16 cellular contexts compared by ENCODE assay signal in the genomic region with DNA sequence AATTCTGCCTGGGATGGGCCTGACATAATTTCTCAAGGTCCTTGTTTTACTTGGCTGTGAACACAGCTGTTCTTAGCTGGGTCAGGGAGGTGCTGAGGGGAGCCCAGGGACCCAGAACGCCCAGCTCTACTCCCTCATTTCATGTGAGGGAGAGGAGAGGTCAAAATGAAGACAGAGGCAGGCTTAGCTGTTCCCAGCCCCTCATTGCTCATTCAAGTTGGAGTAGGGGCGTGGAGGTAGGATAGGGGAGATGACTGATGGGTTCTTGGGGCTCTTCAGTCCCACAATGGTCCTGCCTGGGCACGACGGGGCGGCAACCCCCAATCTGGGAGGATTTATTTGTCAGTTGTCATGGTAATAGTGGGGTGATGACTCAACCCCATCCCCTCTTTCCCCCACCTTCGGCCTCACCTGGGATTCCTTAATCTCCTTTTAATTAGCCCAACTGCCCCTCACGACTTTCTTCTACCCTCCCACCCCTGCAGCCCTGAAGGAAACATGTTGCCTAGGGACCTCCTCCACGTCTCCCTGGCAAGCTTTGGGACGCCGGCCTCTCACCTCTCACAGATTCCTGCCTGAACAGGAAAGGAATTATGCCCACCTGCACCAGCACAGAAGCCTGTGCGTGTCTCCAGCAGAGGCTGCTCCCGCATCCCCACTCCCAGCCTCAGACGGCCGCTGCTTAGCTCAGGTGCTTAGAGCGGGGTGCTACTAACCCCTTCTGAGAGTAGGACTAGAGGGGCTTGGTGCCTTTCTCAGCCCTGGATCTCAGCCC. TPM values are rescaled to one million over a fixed set of nuclear protein-coding genes. Genes with fewer than 3 reads are reported as not detected.
DNase-seq lines count a peak whose midpoint lies in the region; ATAC-seq and TF ChIP-seq lines count a peak whose summit lies in the region.
"Had no signal": no experiment of that assay in that cellular context is flagged by ENCODE, and none has a peak within 500 bp of the region (broad histone marks: within the 10 kb centered on the region; RNA-seq: fewer than 3 reads in every experiment).

No MANE protein-coding gene starts in this region.

- H2AFZ ChIP-seq in GM23338 = no peak overlapping the region

- no peak for TF ChIP-seq POLR2A in sigmoid colon (IDR thresholded peaks at IDR 0.05)

- intact Hi-C loops in left ventricle myocardium superior (cut with micrococcal nuclease) = loop anchor here (10.0 kb wide), 1 partner anchor 126 kb away; no protein-coding TSS in a partner anchor
- intact Hi-C loops in sigmoid colon (cut with DNase I) = loop anchor here (5.0 kb wide), 1 partner anchor 128 kb away; no protein-coding TSS in a partner anchor

- H3K4me1 ChIP-seq in GM23338 (ENCODE audit: insufficient read depth) (peaks cover 23% of the 10 kb centered on the region), sigmoid colon (peaks cover 0 to 67% (median 52%) of the 10 kb centered on the region in 4 donors)

- no peaks in the 10 kb centered on the region for H3K9me3 ChIP-seq in sigmoid colon

- H3K9me2 ChIP-seq in GM23338 (ENCODE audit: insufficient read depth) = no peaks in the 10 kb centered on the region

- H3K79me2 ChIP-seq in GM23338 (replicated peaks; ENCODE audit: insufficient read depth) = no peaks in the 10 kb centered on the region

- H3K27ac ChIP-seq in GM23338 (ENCODE audit: low read depth) = no peak overlapping the region
- H3K27ac ChIP-seq in caudate nucleus (ENCODE audit: low read depth, low read length) = peak overlapping the region; percentile 30
- peak overlapping the region; percentile 37 to 83 (median 48) for H3K27ac ChIP-seq in sigmoid colon

- H3K27me3 ChIP-seq in GM23338 (ENCODE audit: insufficient read depth) (0 out of 2 replicates have a peak, but pooled peaks cover 3% of the 10 kb centered on the region), sigmoid colon (no peaks in the 10 kb centered on the region)

- H3K27ac Mint-ChIP-seq in GM23338 = no peak overlapping the region

- H3K27me3 Mint-ChIP-seq in GM23338 (ENCODE audit: insufficient read depth, low read depth, poor library complexity) = peaks cover 18% of the 10 kb centered on the region
- H3K27me3 Mint-ChIP-seq: naive thymus-derived CD8-positive, alpha-beta T cell had no signal

- TF ChIP-seq EP300 in sigmoid colon (IDR thresholded peaks at IDR 0.05) = no peak

- H4K20me1 ChIP-seq in GM23338 (replicated peaks; ENCODE audit: insufficient read depth) = no peaks in the 10 kb centered on the region

- peaks cover 8% of the 10 kb centered on the region for H3K36me3 Mint-ChIP-seq in GM23338 (ENCODE audit: low read depth)

- H3K4me1 Mint-ChIP-seq in GM23338 = peaks cover 48% of the 10 kb centered on the region

- no peak overlapping the region for H3K4me2 ChIP-seq in GM23338
- H3K4me2 ChIP-seq: smooth muscle cell had no signal

- ATAC-seq in GM23338 = peak; percentile 8; the same call in 2 of the 3 replicates
- peak; percentile 0 for ATAC-seq in left ventricle myocardium superior
- no peak for ATAC-seq in GM18519 (IDR thresholded peaks at IDR 0.05; ENCODE audit: low FRiP score, unreplicated experiment)
- ATAC-seq in GM21619 (IDR thresholded peaks at IDR 0.05; ENCODE audit: unreplicated experiment) = no peak
- no peak for ATAC-seq in HG02970 (IDR thresholded peaks at IDR 0.05; ENCODE audit: low FRiP score, unreplicated experiment)
- ATAC-seq: GM12878; naive thymus-derived CD8-positive, alpha-beta T cell had no signal

- DNase-seq in GM23338 (ENCODE audit: low spot score) (no peak), caudate nucleus (lab: John Stamatoyannopoulos, UW) (no peak), left ventricle myocardium superior (peak; percentile 35), sigmoid colon (peak; percentile 66), NCI-H446 treated with DMSO at 0.1 percent for 48 hours (lab: John Stamatoyannopoulos, UW) (no peak)
- DNase-seq: Karpas-422, NCI-H2029 treated with DMSO at 0.1 percent for 48 hours had no signal

- H3K4me3 ChIP-seq in GM23338 (no peak overlapping the region), sigmoid colon (no peak overlapping the region)
- H3K4me3 ChIP-seq: GM12878, smooth muscle cell had no signal

- H3F3A ChIP-seq in GM23338 (replicated peaks; ENCODE audit: low read depth) = no peaks in the 10 kb centered on the region

- WGBS in sigmoid colon, 2 donors = 83 to 86% methylated on average over 15 of the region's 15 CpGs

- no peak overlapping the region; the same call in 2 of the 3 replicates for H3K4me3 Mint-ChIP-seq in GM23338
- H3K4me3 Mint-ChIP-seq: naive thymus-derived CD8-positive, alpha-beta T cell had no signal

- H3K36me3 ChIP-seq in GM23338 (ENCODE audit: insufficient read depth) (no peaks in the 10 kb centered on the region; the same call in 1 of the 2 replicates), sigmoid colon (peaks cover 0 to 74% (median 14%) of the 10 kb centered on the region in 4 donors)

- TF ChIP-seq CTCF in GM23338 (conservative IDR thresholded peaks at IDR 0.05; ENCODE audit: low read depth in 2 of 2) (no peak), sigmoid colon (IDR thresholded peaks at IDR 0.05) (no peak)

- no peaks in the 10 kb centered on the region for H3K9me3 Mint-ChIP-seq in GM23338
- H3K9me3 Mint-ChIP-seq: naive thymus-derived CD8-positive, alpha-beta T cell had no signal

TF ChIP-seq in GM23338, 12 proteins besides CTCF, POLR2A, EP300 and RAD21 (continues in another document):
- TF ChIP-seq ZNF114 (CRISPR knock-in tag; IDR thresholded peaks at IDR 0.05) = no peak
- no peak for TF ChIP-seq JUNB (IDR thresholded peaks at IDR 0.05; ENCODE audit: unreplicated experiment)
- no peak for TF ChIP-seq NANOG (IDR thresholded peaks at IDR 0.05; ENCODE audit: borderline replicate concordance)
- no peak for TF ChIP-seq STAT1 (IDR thresholded peaks at IDR 0.05; ENCODE audit: unreplicated experiment)
- no peak for TF ChIP-seq EZH2 (IDR thresholded peaks at IDR 0.05; ENCODE audit: low read depth, unreplicated experiment)
- TF ChIP-seq, protein P1, sequence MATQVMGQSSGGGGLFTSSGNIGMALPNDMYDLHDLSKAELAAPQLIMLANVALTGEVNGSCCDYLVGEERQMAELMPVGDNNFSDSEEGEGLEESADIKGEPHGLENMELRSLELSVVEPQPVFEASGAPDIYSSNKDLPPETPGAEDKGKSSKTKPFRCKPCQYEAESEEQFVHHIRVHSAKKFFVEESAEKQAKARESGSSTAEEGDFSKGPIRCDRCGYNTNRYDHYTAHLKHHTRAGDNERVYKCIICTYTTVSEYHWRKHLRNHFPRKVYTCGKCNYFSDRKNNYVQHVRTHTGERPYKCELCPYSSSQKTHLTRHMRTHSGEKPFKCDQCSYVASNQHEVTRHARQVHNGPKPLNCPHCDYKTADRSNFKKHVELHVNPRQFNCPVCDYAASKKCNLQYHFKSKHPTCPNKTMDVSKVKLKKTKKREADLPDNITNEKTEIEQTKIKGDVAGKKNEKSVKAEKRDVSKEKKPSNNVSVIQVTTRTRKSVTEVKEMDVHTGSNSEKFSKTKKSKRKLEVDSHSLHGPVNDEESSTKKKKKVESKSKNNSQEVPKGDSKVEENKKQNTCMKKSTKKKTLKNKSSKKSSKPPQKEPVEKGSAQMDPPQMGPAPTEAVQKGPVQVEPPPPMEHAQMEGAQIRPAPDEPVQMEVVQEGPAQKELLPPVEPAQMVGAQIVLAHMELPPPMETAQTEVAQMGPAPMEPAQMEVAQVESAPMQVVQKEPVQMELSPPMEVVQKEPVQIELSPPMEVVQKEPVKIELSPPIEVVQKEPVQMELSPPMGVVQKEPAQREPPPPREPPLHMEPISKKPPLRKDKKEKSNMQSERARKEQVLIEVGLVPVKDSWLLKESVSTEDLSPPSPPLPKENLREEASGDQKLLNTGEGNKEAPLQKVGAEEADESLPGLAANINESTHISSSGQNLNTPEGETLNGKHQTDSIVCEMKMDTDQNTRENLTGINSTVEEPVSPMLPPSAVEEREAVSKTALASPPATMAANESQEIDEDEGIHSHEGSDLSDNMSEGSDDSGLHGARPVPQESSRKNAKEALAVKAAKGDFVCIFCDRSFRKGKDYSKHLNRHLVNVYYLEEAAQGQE (IDR thresholded peaks at IDR 0.05; ENCODE audit: unreplicated experiment) = no peak

RNA-seq across cellular contexts. Expression of gene SPRYD3, which starts 10.2 kb away (rescaled TPM):
- 4.7 and 5.4 TPM in 2 replicates for total RNA-seq in GM23338 (2014; rRNA removed; shearing (Covaris generic))
- polyA plus RNA-seq in GM23338 (2016; fragmentation: Nextera tagmentation; extraction: Ambion mirVana) = 3.4 and 4.3 TPM in 2 replicates
- 39.8 TPM for total RNA-seq in left ventricle myocardium superior
- 10 to 100 TPM; 31.9 to 41.4 (median 35.7) TPM for total RNA-seq in sigmoid colon
- polyA plus RNA-seq in sigmoid colon = 10 to 100 TPM; 20.1 to 33.4 (median 27.0) TPM

RNA-seq across cellular contexts. Expression of gene TNS2, which starts 19.1 kb away (rescaled TPM):
- 5.7 and 6.9 TPM in 2 replicates for total RNA-seq in GM23338 (2014; rRNA removed; shearing (Covaris generic))
- polyA plus RNA-seq in GM23338 (2016; fragmentation: Nextera tagmentation; extraction: Ambion mirVana) (1.5 and 1.8 TPM in 2 replicates), sigmoid colon (10 to 100 TPM; 12.5 to 60.1 (median 47.4) TPM)
- total RNA-seq in left ventricle myocardium superior (120 TPM), sigmoid colon (100 to 1,000 TPM; 109 to 117 (median 113) TPM)

RNA-seq across cellular contexts. Expression of gene IGFBP6, which starts 28.5 kb away (rescaled TPM):
- total RNA-seq in GM23338 (2014; rRNA removed; shearing (Covaris generic)) = 14.1 and 16.6 TPM in 2 replicates
- 14.7 and 17.6 TPM in 2 replicates for polyA plus RNA-seq in GM23338 (2016; fragmentation: Nextera tagmentation; extraction: Ambion mirVana)
- 45.5 TPM for total RNA-seq in left ventricle myocardium superior
- total RNA-seq in sigmoid colon = 100 to 1,000 TPM; 127 to 444 (median 384) TPM
- polyA plus RNA-seq in sigmoid colon = 100 to 1,000 TPM in 1 of 3 donors, 10 to 100 TPM in 1, 1 to 10 TPM in 1; 3.0 to 133 (median 35.9) TPM

RNA-seq across cellular contexts. Expression of gene SOAT2, which starts 34.3 kb away (rescaled TPM):
- total RNA-seq in GM23338 (2014; rRNA removed; shearing (Covaris generic)) = not detected in 2 replicates
- not detected in 2 replicates for polyA plus RNA-seq in GM23338 (2016; fragmentation: Nextera tagmentation; extraction: Ambion mirVana)
- 0.12 TPM for total RNA-seq in left ventricle myocardium superior
- total RNA-seq in sigmoid colon = under 1 TPM in 2 of 4 donors, not detected in 2; 0.41 to 0.55 TPM
- polyA plus RNA-seq in sigmoid colon = under 1 TPM in 1 of 3 donors, not detected in 2; 0.09 TPM
- total RNA-seq: dermis microvascular lymphatic vessel endothelial cell, kidney epithelial cell, SK-MEL-5, smooth muscle cell had no signal
- polyA plus RNA-seq: smooth muscle cell had no signal

Comparison
In these comparisons a context has a peak if more than half of its experiments do, and no peak if none do; other contexts are left out.
1. ATAC-seq: peak in GM23338 (single experiment) and left ventricle myocardium superior (single experiment); none in GM18519 (single experiment), GM21619 (single experiment) and HG02970 (single experiment).
2. DNase-seq: peak in left ventricle myocardium superior (single experiment) and sigmoid colon (single experiment); none in GM23338 (single experiment), caudate nucleus (0 of 61) and NCI-H446 treated with DMSO at 0.1 percent for 48 hours (single experiment).
3. RNA of gene TNS2, which starts 19.1 kb away (total RNA-seq): 120 TPM in left ventricle myocardium superior (single experiment) and 109 to 117 TPM in sigmoid colon; 5.7 to 6.9 TPM in GM23338; every median in the first group is over 10 times any median in the second.